8 cellular contexts compared by ENCODE assay signal in genomic region chr2:134118279-134119116, GRCh38.
DNase-seq lines count a peak whose midpoint lies in the region; ATAC-seq and TF ChIP-seq lines count a peak whose summit lies in the region.

No MANE protein-coding gene starts in this region.

- peak; percentile 83 to 90 for TF ChIP-seq CTCF in GM23338 (conservative IDR thresholded peaks at IDR 0.05; ENCODE audit: low read depth in 2 of 2)
- TF ChIP-seq CTCF in fibroblast of pulmonary artery (IDR thresholded peaks at IDR 0.05; ENCODE audit: low read length, missing control alignments), result peak; percentile 87
- TF ChIP-seq CTCF in neutrophil (IDR thresholded peaks at IDR 0.05), result peak; percentile 65

- DNase-seq in Daoy (ENCODE audit: low read depth) (peak; percentile 86), GM23338 (ENCODE audit: low spot score) (peak; percentile 94), Kasumi-1 (lab: John Stamatoyannopoulos, UW) (peak; percentile 95 to 98), RPMI7951 (ENCODE audit: low read depth) (peak; percentile 97), fibroblast of pulmonary artery (ENCODE audit: low read depth) (peak; percentile 97), substantia nigra (lab: John Stamatoyannopoulos, UW) (peak in 46 of 49 donors; percentile 19 to 92 (median 76))
- peak; percentile 69 for DNase-seq in activated T-helper 1 cell treated with anti-CD3 and anti-CD28 coated beads, Interleukin-12 subunit alpha, Interleukin-12 subunit beta, Interleukin-2, Interleukin-4 antibody, amounts not matched to agents 30 ng/mL and 10 ng/mL and 1 ng/mL, durations not matched to agents 14 hours and 24 hours and 36 hours (ENCODE audit: low spot score)

- H3F3A ChIP-seq in GM23338 (replicated peaks; ENCODE audit: low read depth), result no peaks in the 10 kb centered on the region

- no peak overlapping the region for H3K27ac Mint-ChIP-seq in GM23338
- peak overlapping the region; percentile 16 for H3K27ac Mint-ChIP-seq in activated T-helper 1 cell treated with anti-CD3 and anti-CD28 coated beads, Interleukin-12 subunit alpha, Interleukin-12 subunit beta, Interleukin-2, Interleukin-4 antibody, amounts not matched to agents 30 ng/mL and 10 ng/mL and 1 ng/mL, durations not matched to agents 14 hours and 24 hours and 36 hours

- H3K4me3 ChIP-seq in GM23338 (peak overlapping the region; percentile 87; the same call in 1 of the 2 replicates), fibroblast of pulmonary artery (replicated peaks; ENCODE audit: low read depth, low read length) (no peak overlapping the region), neutrophil (ENCODE audit: low read depth in 1 of 2, low read length in 1 of 2) (peak overlapping the region in 1 of 2 experiments; percentile 16)

- ATAC-seq in GM23338, result peak; percentile 24

- H3K36me3 ChIP-seq in GM23338 (ENCODE audit: insufficient read depth) (no peaks in the 10 kb centered on the region), neutrophil (no peaks in the 10 kb centered on the region)

- H3K4me1 Mint-ChIP-seq in GM23338, result peaks cover 31% of the 10 kb centered on the region
- peaks cover 28% of the 10 kb centered on the region for H3K4me1 Mint-ChIP-seq in activated T-helper 1 cell treated with anti-CD3 and anti-CD28 coated beads, Interleukin-12 subunit alpha, Interleukin-12 subunit beta, Interleukin-2, Interleukin-4 antibody, amounts not matched to agents 30 ng/mL and 10 ng/mL and 1 ng/mL, durations not matched to agents 14 hours and 24 hours and 36 hours (ENCODE audit: low read depth)

- H4K20me1 ChIP-seq in GM23338 (replicated peaks; ENCODE audit: insufficient read depth), result peaks cover 16% of the 10 kb centered on the region

- intact Hi-C loops in activated T-helper 1 cell treated with anti-CD3 and anti-CD28 coated beads, Interleukin-12 subunit alpha, Interleukin-12 subunit beta, Interleukin-2, Interleukin-4 antibody, amounts not matched to agents 30 ng/mL and 10 ng/mL and 1 ng/mL, durations not matched to agents 14 hours and 24 hours and 36 hours (cut with micrococcal nuclease), result loop anchor here (1.0 to 5.0 kb wide), 19 partner anchors 52 to 1759 kb away; partner anchors contain the start of genes CCNT2, MCM6, RAB3GAP1 and TMEM163

- peaks cover 22% of the 10 kb centered on the region for H3K79me2 ChIP-seq in GM23338 (replicated peaks; ENCODE audit: insufficient read depth)

- H2AFZ ChIP-seq in GM23338, result no peak overlapping the region

- no peaks in the 10 kb centered on the region for H3K9me3 Mint-ChIP-seq in GM23338
- H3K9me3 Mint-ChIP-seq in activated T-helper 1 cell treated with anti-CD3 and anti-CD28 coated beads, Interleukin-12 subunit alpha, Interleukin-12 subunit beta, Interleukin-2, Interleukin-4 antibody, amounts not matched to agents 30 ng/mL and 10 ng/mL and 1 ng/mL, durations not matched to agents 14 hours and 24 hours and 36 hours, result no peaks in the 10 kb centered on the region

- no peaks in the 10 kb centered on the region for H3K9me2 ChIP-seq in GM23338 (ENCODE audit: insufficient read depth)

- H3K27me3 ChIP-seq in GM23338 (ENCODE audit: insufficient read depth) (peaks cover 15% of the 10 kb centered on the region), neutrophil (no peaks in the 10 kb centered on the region)

- H3K4me1 ChIP-seq in GM23338 (ENCODE audit: insufficient read depth), result peaks cover 30% of the 10 kb centered on the region
- peaks cover 41 to 45% of the 10 kb centered on the region in 2 experiments for H3K4me1 ChIP-seq in neutrophil (ENCODE audit: control insufficient read depth in 1 of 2, insufficient read depth in 1 of 2, low read depth in 1 of 2, low read length in 1 of 2)

- H3K27ac ChIP-seq in GM23338 (ENCODE audit: low read depth), result no peak overlapping the region
- peak overlapping the region; percentile 15 for H3K27ac ChIP-seq in neutrophil
- peak overlapping the region; percentile 17 for H3K27ac ChIP-seq in substantia nigra (ENCODE audit: low read depth, low read length, poor library complexity, severe bottlenecking)

- H3K4me2 ChIP-seq in GM23338, result peak overlapping the region; percentile 44; the same call in 1 of the 2 replicates

- H3K27me3 Mint-ChIP-seq in GM23338 (ENCODE audit: insufficient read depth, low read depth, poor library complexity), result peaks cover 17% of the 10 kb centered on the region
- peaks cover 29% of the 10 kb centered on the region for H3K27me3 Mint-ChIP-seq in activated T-helper 1 cell treated with anti-CD3 and anti-CD28 coated beads, Interleukin-12 subunit alpha, Interleukin-12 subunit beta, Interleukin-2, Interleukin-4 antibody, amounts not matched to agents 30 ng/mL and 10 ng/mL and 1 ng/mL, durations not matched to agents 14 hours and 24 hours and 36 hours (ENCODE audit: insufficient read depth)

- H3K36me3 Mint-ChIP-seq in GM23338 (ENCODE audit: low read depth), result no peaks in the 10 kb centered on the region; the same call in 2 of the 3 replicates
- peaks cover 1% of the 10 kb centered on the region for H3K36me3 Mint-ChIP-seq in activated T-helper 1 cell treated with anti-CD3 and anti-CD28 coated beads, Interleukin-12 subunit alpha, Interleukin-12 subunit beta, Interleukin-2, Interleukin-4 antibody, amounts not matched to agents 30 ng/mL and 10 ng/mL and 1 ng/mL, durations not matched to agents 14 hours and 24 hours and 36 hours (ENCODE audit: low read depth)

- peak overlapping the region; percentile 89 for H3K4me3 Mint-ChIP-seq in GM23338
- H3K4me3 Mint-ChIP-seq in activated T-helper 1 cell treated with anti-CD3 and anti-CD28 coated beads, Interleukin-12 subunit alpha, Interleukin-12 subunit beta, Interleukin-2, Interleukin-4 antibody, amounts not matched to agents 30 ng/mL and 10 ng/mL and 1 ng/mL, durations not matched to agents 14 hours and 24 hours and 36 hours, result peak overlapping the region; percentile 99

- H3K9me3 ChIP-seq in neutrophil, result no peaks in the 10 kb centered on the region

TF ChIP-seq in GM23338, 12 proteins besides CTCF, POLR2A, EP300 and RAD21 (continues in another document):
- TF ChIP-seq ZNF331 (CRISPR knock-in tag; IDR thresholded peaks at IDR 0.05; ENCODE audit: low read depth) (no peak), ZNF462 (CRISPR knock-in tag; IDR thresholded peaks at IDR 0.05) (0 out of 2 replicates have a peak, but pooled peaks have one; percentile 34)
